Comparison of ENCODE assay signal across 18 cellular contexts in genomic region chr2:70830333-70830732, GRCh38. TPM values are rescaled to one million over a fixed set of nuclear protein-coding genes. Genes with fewer than 3 reads are reported as not detected.
DNase-seq lines count a peak whose midpoint lies in the region; ATAC-seq and TF ChIP-seq lines count a peak whose summit lies in the region.
"Had no signal": no experiment of that assay in that cellular context is flagged by ENCODE, and none has a peak within 500 bp of the region (broad histone marks: within the 10 kb centered on the region; RNA-seq: fewer than 3 reads in every experiment).

No MANE protein-coding gene starts in this region.

- intact Hi-C loops in Right ventricle myocardium inferior (cut with DNase I) = no loop called here
- intact Hi-C loops in cardiac septum (cut with DNase I) = no loop called here
- intact Hi-C loops in right cardiac atrium (cut with DNase I) = no loop called here
- intact Hi-C loops in upper lobe of right lung (cut with DNase I) = no loop called here
- intact Hi-C loops in ascending aorta (cut with DNase I) = no loop called here

- no peaks in the 10 kb centered on the region for H3K36me3 ChIP-seq in upper lobe of right lung
- no peaks in the 10 kb centered on the region for H3K36me3 ChIP-seq in ascending aorta
- H3K36me3 ChIP-seq: MG63 had no signal

- ATAC-seq in Right ventricle myocardium inferior (peak; percentile 60), right cardiac atrium (peak; percentile 60 to 67), upper lobe of right lung (no peak)

- H3K27me3 ChIP-seq in right cardiac atrium (ENCODE audit: control insufficient read depth, insufficient read depth) = no peaks in the 10 kb centered on the region
- H3K27me3 ChIP-seq in upper lobe of right lung = no peaks in the 10 kb centered on the region
- H3K27me3 ChIP-seq in ascending aorta = no peaks in the 10 kb centered on the region
- H3K27me3 ChIP-seq: MG63 had no signal

- peaks cover 3% of the 10 kb centered on the region for H3K4me1 ChIP-seq in right cardiac atrium (ENCODE audit: control insufficient read depth, insufficient read depth, low read length)
- H3K4me1 ChIP-seq in upper lobe of right lung = no peaks in the 10 kb centered on the region
- H3K4me1 ChIP-seq in ascending aorta = no peaks in the 10 kb centered on the region

- H3K9me3 ChIP-seq in right cardiac atrium (ENCODE audit: control insufficient read depth, low read length) (no peaks in the 10 kb centered on the region), upper lobe of right lung (no peaks in the 10 kb centered on the region), ascending aorta (no peaks in the 10 kb centered on the region)
- H3K9me3 ChIP-seq: MG63 had no signal

- no peak for TF ChIP-seq CTCF in fibroblast of mammary gland (conservative IDR thresholded peaks at IDR 0.05; ENCODE audit: control insufficient read depth, insufficient read depth, low read depth, low read length)
- no peak for TF ChIP-seq CTCF in upper lobe of right lung (IDR thresholded peaks at IDR 0.05)
- no peak for TF ChIP-seq CTCF in ascending aorta (IDR thresholded peaks at IDR 0.05)

- WGBS in right cardiac atrium = 36% methylated on average over 6 of the region's 6 CpGs

- H3K27ac ChIP-seq in right cardiac atrium (ENCODE audit: low read length) = no peak overlapping the region
- H3K27ac ChIP-seq in upper lobe of right lung = no peak overlapping the region
- H3K27ac ChIP-seq in ascending aorta = no peak overlapping the region
- H3K27ac ChIP-seq: KMS-11 had no signal

- H3K4me3 ChIP-seq in fibroblast of mammary gland (ENCODE audit: control insufficient read depth, low read depth, low read length) (no peak overlapping the region), right cardiac atrium (ENCODE audit: low read length) (no peak overlapping the region), upper lobe of right lung (no peak overlapping the region), ascending aorta (no peak overlapping the region)
- H3K4me3 ChIP-seq: MG63 had no signal

- no peak for DNase-seq in Right ventricle myocardium inferior (ENCODE audit: missing footprints)
- DNase-seq in cardiac septum (ENCODE audit: low spot score) = no peak
- peak; percentile 2 for DNase-seq in fibroblast of mammary gland (ENCODE audit: low read depth)
- peak; percentile 31 to 83 (median 64) for DNase-seq in right cardiac atrium
- DNase-seq in upper lobe of right lung = peak; percentile 39
- DNase-seq in NCI-H2171 treated with DMSO at 0.1 percent for 48 hours (lab: John Stamatoyannopoulos, UW) = no peak
- DNase-seq in ascending aorta (ENCODE audit: low spot score in 2 of 2) = no peak
- no peak for DNase-seq in NCI-H748 treated with DMSO at 0.1 percent for 48 hours (lab: John Stamatoyannopoulos, UW)
- DNase-seq: AML-193; CD4-positive, CD25-positive, alpha-beta regulatory T cell; H7; MG63; NCI-H1092 treated with DMSO at 0.1 percent for 48 hours; NCI-H187; NCI-H510A; RPMI8226 had no signal

RNA-seq across cellular contexts. Expression of gene CD207, which starts 5.3 kb away (rescaled TPM):
- 0.41 TPM for total RNA-seq in Right ventricle myocardium inferior
- 0.16 TPM for total RNA-seq in cardiac septum
- total RNA-seq in right cardiac atrium = under 1 TPM in 3 of 4 donors, not detected in 1; 0.20 to 0.23 (median 0.21) TPM
- 0.18 TPM for polyA plus RNA-seq in right cardiac atrium
- total RNA-seq in upper lobe of right lung = 3.6 TPM
- total RNA-seq in ascending aorta = not detected
- total RNA-seq: CD4-positive, CD25-positive, alpha-beta regulatory T cell; H7; OCI-LY7 had no signal
- polyA plus RNA-seq: CD4-positive, CD25-positive, alpha-beta regulatory T cell had no signal

RNA-seq across cellular contexts. Expression of gene CLEC4F, which starts 9.9 kb away (rescaled TPM):
- total RNA-seq in Right ventricle myocardium inferior (0.22 TPM), cardiac septum (0.13 TPM), right cardiac atrium (under 1 TPM in 3 of 4 donors, not detected in 1; 0.12 to 0.40 (median 0.17) TPM), upper lobe of right lung (1.2 TPM), ascending aorta (not detected)
- polyA plus RNA-seq in right cardiac atrium = 0.36 TPM
- total RNA-seq: CD4-positive, CD25-positive, alpha-beta regulatory T cell; H7; OCI-LY7 had no signal
- polyA plus RNA-seq: CD4-positive, CD25-positive, alpha-beta regulatory T cell had no signal

RNA-seq across cellular contexts. Expression of gene FIGLA, which starts 39.9 kb away (rescaled TPM):
- total RNA-seq in Right ventricle myocardium inferior (not detected), cardiac septum (not detected), right cardiac atrium (not detected), upper lobe of right lung (not detected), ascending aorta (not detected)
- polyA plus RNA-seq in right cardiac atrium = not detected
- total RNA-seq: CD4-positive, CD25-positive, alpha-beta regulatory T cell; H7; OCI-LY7 had no signal
- polyA plus RNA-seq: CD4-positive, CD25-positive, alpha-beta regulatory T cell had no signal

Comparison
In these comparisons a context has a peak if more than half of its experiments do, and no peak if none do; other contexts are left out.
1. DNase-seq: peak in fibroblast of mammary gland (single experiment), right cardiac atrium (3 of 3) and upper lobe of right lung (single experiment); none in Right ventricle myocardium inferior (single experiment), cardiac septum (single experiment), NCI-H2171 treated with DMSO at 0.1 percent for 48 hours (single experiment), ascending aorta (0 of 2) and NCI-H748 treated with DMSO at 0.1 percent for 48 hours (single experiment).